ENCODE assay signal across 9 cellular contexts in genomic region chr12:128791395-128792322, GRCh38. TPM values are rescaled to one million over a fixed set of nuclear protein-coding genes. Genes with fewer than 3 reads are reported as not detected.
DNase-seq lines count a peak whose midpoint lies in the region; ATAC-seq, FAIRE-seq and TF ChIP-seq lines count a peak whose summit lies in the region.
"Had no signal": no experiment of that assay in that cellular context is flagged by ENCODE, and none has a peak within 500 bp of the region (broad histone marks: within the 10 kb centered on the region; RNA-seq: fewer than 3 reads in every experiment).

No MANE protein-coding gene starts in this region.

- intact Hi-C loops in mammary epithelial cell (cut with micrococcal nuclease), result no loop called here
- intact Hi-C loops in breast epithelium (cut with DNase I; ENCODE audit: low total_unique reads), result no loop called here

- no peak overlapping the region for H3K9ac ChIP-seq in mammary epithelial cell (ENCODE audit: insufficient read depth, low read length)

- no peak overlapping the region for H3K4me2 ChIP-seq in mammary epithelial cell (ENCODE audit: insufficient read depth, low read depth, low read length)

- H3K36me3 ChIP-seq in mammary epithelial cell (ENCODE audit: insufficient read depth, low read length) (peaks cover 18% of the 10 kb centered on the region), breast epithelium (peaks cover 8% of the 10 kb centered on the region)
- H3K36me3 ChIP-seq in effector memory CD4-positive, alpha-beta T cell (ENCODE audit: control insufficient read depth, insufficient read depth, low read length), result peaks cover 15% of the 10 kb centered on the region

- H3K27ac ChIP-seq in mammary epithelial cell (ENCODE audit: insufficient read depth, low read depth, low read length) (no peak overlapping the region), breast epithelium (no peak overlapping the region)
- H3K27ac ChIP-seq in effector memory CD4-positive, alpha-beta T cell (ENCODE audit: insufficient read depth, low read length, poor library complexity, severe bottlenecking), result no peak overlapping the region

- H3K27me3 ChIP-seq in mammary epithelial cell (ENCODE audit: insufficient read depth, low read length) (no peaks in the 10 kb centered on the region), breast epithelium (no peaks in the 10 kb centered on the region)
- H3K27me3 ChIP-seq in effector memory CD4-positive, alpha-beta T cell (replicated peaks; ENCODE audit: control insufficient read depth, insufficient read depth, low read length, poor library complexity, severe bottlenecking), result no peaks in the 10 kb centered on the region

- TF ChIP-seq POLR2A in breast epithelium (IDR thresholded peaks at IDR 0.05), result no peak

- H3K4me1 ChIP-seq in mammary epithelial cell (ENCODE audit: insufficient read depth, low read length) (no peaks in the 10 kb centered on the region), breast epithelium (no peaks in the 10 kb centered on the region)
- H3K4me1 ChIP-seq in effector memory CD4-positive, alpha-beta T cell (ENCODE audit: control insufficient read depth, insufficient read depth, low read length, poor library complexity, severe bottlenecking), result no peaks in the 10 kb centered on the region

- no peak for FAIRE-seq in D721Med (lab: Jason Lieb, UNC)

- 82% methylated on average over 6 of the region's 24 CpGs for WGBS in mammary epithelial cell (ENCODE audit: low coverage, missing lambda C conversion rate)

- H3K79me2 ChIP-seq in mammary epithelial cell (ENCODE audit: insufficient read depth, low read length), result peaks cover 4% of the 10 kb centered on the region

- TF ChIP-seq CTCF in mammary epithelial cell (conservative IDR thresholded peaks at IDR 0.05 in 1 of 2, IDR thresholded peaks at IDR 0.05 in 1 of 2; ENCODE audit: extremely low read depth in 1 of 2, insufficient read depth in 1 of 2, low read depth in 1 of 2, low read length in 2 of 2), result no peak
- no peak for TF ChIP-seq CTCF in breast epithelium (IDR thresholded peaks at IDR 0.05)
- no peak for TF ChIP-seq CTCF in fibroblast of mammary gland (conservative IDR thresholded peaks at IDR 0.05; ENCODE audit: control insufficient read depth, insufficient read depth, low read depth, low read length)
- TF ChIP-seq CTCF in D721Med (IDR thresholded peaks at IDR 0.05; ENCODE audit: insufficient read depth, missing control alignments), result no peak

- H3K4me3 ChIP-seq in mammary epithelial cell (replicated peaks in 1 of 3; ENCODE audit: insufficient read depth in 1 of 3, low read depth in 2 of 3, low read length in 3 of 3) (no peak overlapping the region), breast epithelium (no peak overlapping the region), fibroblast of mammary gland (ENCODE audit: control insufficient read depth, low read depth, low read length) (no peak overlapping the region)
- no peak overlapping the region for H3K4me3 ChIP-seq in effector memory CD4-positive, alpha-beta T cell (ENCODE audit: insufficient read depth, low read depth, low read length, poor library complexity, severe bottlenecking)

- H3K9me3 ChIP-seq in mammary epithelial cell (replicated peaks; ENCODE audit: insufficient read depth, low read length) (no peaks in the 10 kb centered on the region), breast epithelium (no peaks in the 10 kb centered on the region)
- no peaks in the 10 kb centered on the region for H3K9me3 ChIP-seq in effector memory CD4-positive, alpha-beta T cell (ENCODE audit: control insufficient read depth, low read length)

- in situ Hi-C loops in mammary epithelial cell (cut with MboI; ENCODE audit: low sequenced_read_pairs in 2 of 2), result no loop called here

- dilution Hi-C loops in mammary epithelial cell (cut with HindIII; ENCODE audit: low sequenced_read_pairs), result no loop called here

- ATAC-seq in HG02973 (IDR thresholded peaks at IDR 0.05; ENCODE audit: unreplicated experiment), result no peak
- ATAC-seq: naive thymus-derived CD4-positive, alpha-beta T cell had no signal

- H2AFZ ChIP-seq in mammary epithelial cell (ENCODE audit: low read depth, low read length), result no peak overlapping the region

- DNase-seq in mammary epithelial cell, result peak; percentile 9
- no peak for DNase-seq in breast epithelium (ENCODE audit: low spot score in 2 of 2)
- DNase-seq in HT1080 (ENCODE audit: low read depth), result peak; percentile 17
- peak; percentile 30 for DNase-seq in fibroblast of mammary gland (ENCODE audit: low read depth)
- DNase-seq in D721Med (ENCODE audit: insufficient read length, low spot score), result no peak
- DNase-seq in GM19238 (ENCODE audit: insufficient read length, low spot score), result no peak
- DNase-seq in effector memory CD4-positive, alpha-beta T cell, result no peak
- DNase-seq: naive thymus-derived CD4-positive, alpha-beta T cell had no signal

- no peaks in the 10 kb centered on the region for H4K20me1 ChIP-seq in mammary epithelial cell (ENCODE audit: insufficient read depth, low read length)

- CTCF ChIA-PET in mammary epithelial cell (lab: Charles Lee; ENCODE audit: low non-redundant PET), result no interaction called here

- no TSS peak for BruUV-seq in mammary epithelial cell (replicated peaks; lab: Mats Ljungman, UMichigan)

RNA-seq across cellular contexts. Expression of gene SLC15A4, which starts 32.1 kb away (rescaled TPM):
- total RNA-seq in mammary epithelial cell (10 to 100 TPM; 27.3 to 50.0 TPM), breast epithelium (10 to 100 TPM; 38.6 to 64.7 (median 41.0) TPM)
- 31.7 TPM for polyA plus RNA-seq in mammary epithelial cell
- 62.3 TPM for polyA minus RNA-seq in mammary epithelial cell
- total RNA-seq in HT1080 (2014; rRNA removed; shearing (Covaris generic)), result 22.8 and 29.7 TPM in 2 replicates
- 31.6 and 43.0 TPM in 2 replicates for polyA plus RNA-seq in HT1080 (2015; cell fraction: cytosol; rRNA removed)
- polyA plus RNA-seq in HT1080 (2015; cell fraction: nucleus; rRNA removed), result 50.6 and 54.4 TPM in 2 replicates

Comparison
In these comparisons a context has a peak if more than half of its experiments do, and no peak if none do; other contexts are left out.
1. DNase-seq: peak in mammary epithelial cell (single experiment), HT1080 (single experiment) and fibroblast of mammary gland (single experiment); none in breast epithelium (0 of 2), D721Med (single experiment), GM19238 (single experiment) and effector memory CD4-positive, alpha-beta T cell (0 of 3).